In genomic region chr15:66483131-66483566, GRCh38 we compare ENCODE assay signal across 11 cellular contexts. TPM values are rescaled to one million over a fixed set of nuclear protein-coding genes. Genes with fewer than 3 reads are reported as not detected.
A peak's percentile ranks its signal among the peaks of the same experiment; 100 is the strongest.
DNase-seq lines count a peak whose midpoint lies in the region; ATAC-seq and TF ChIP-seq lines count a peak whose summit lies in the region.
"Had no signal": no experiment of that assay in that cellular context is flagged by ENCODE, and none has a peak within 500 bp of the region (broad histone marks: within the 10 kb centered on the region; RNA-seq: fewer than 3 reads in every experiment).

No MANE protein-coding gene starts in this region.

- in situ Hi-C loops in HAP-1 (cut with MboI; ENCODE audit: low sequenced_read_pairs): no loop called here

- H3K4me3 ChIP-seq in right atrium auricular region (no peak overlapping the region), aorta (ENCODE audit: low read length in 2 of 2) (no peak overlapping the region), HAP-1 (no peak overlapping the region)

- intact Hi-C loops in Right ventricle myocardium superior (cut with DNase I) (no loop called here), aorta (cut with DNase I) (no loop called here)

- H3K4me1 ChIP-seq in right atrium auricular region (peaks cover 0 to 8% of the 10 kb centered on the region in 2 donors), aorta (ENCODE audit: control insufficient read depth in 1 of 2, insufficient read depth in 2 of 2, low read length in 2 of 2) (no peaks in the 10 kb centered on the region), HAP-1 (no peaks in the 10 kb centered on the region)

- no peak for DNase-seq in Right ventricle myocardium superior
- DNase-seq in right atrium auricular region (ENCODE audit: low spot score): no peak
- DNase-seq in NCI-H446 treated with DMSO at 0.1 percent for 48 hours (lab: John Stamatoyannopoulos, UW): peak; percentile 57
- DNase-seq in aorta: no peak
- DNase-seq in HAP-1 (ENCODE audit: low spot score in 2 of 2): no peak
- DNase-seq in dermis blood vessel endothelial cell: no peak
- DNase-seq: KG1; left colon; stimulated activated naive CD8-positive, alpha-beta T cell treated with anti-CD3 and anti-CD28 coated beads, Interleukin-15, amount 100 ng/mL, for 72 hours had no signal

- H3K27me3 ChIP-seq in right atrium auricular region (no peaks in the 10 kb centered on the region), aorta (ENCODE audit: control insufficient read depth in 1 of 2, insufficient read depth in 2 of 2, low read length in 1 of 2) (no peaks in the 10 kb centered on the region), HAP-1 (ENCODE audit: low read depth) (no peaks in the 10 kb centered on the region)

- whole genome bisulfite sequencing in aorta, 2 donors: 81 to 83% methylated on average over 3 of the region's 3 CpGs

- ATAC-seq in Right ventricle myocardium superior (ENCODE audit: poor library complexity) (peak; percentile 69), esophagus mucosa (peak; percentile 68), aorta (ENCODE audit: low FRiP score) (peak; percentile 36), HG03354 (IDR thresholded peaks at IDR 0.05; ENCODE audit: poor library complexity, severe bottlenecking, unreplicated experiment) (no peak)
- ATAC-seq: left colon; stimulated activated naive CD8-positive, alpha-beta T cell treated with anti-CD3 and anti-CD28 coated beads, Interleukin-15, amount 100 ng/mL, for 72 hours had no signal

- TF ChIP-seq CTCF in right atrium auricular region (IDR thresholded peaks at IDR 0.05): no peak

- no peak overlapping the region for H3K27ac ChIP-seq in right atrium auricular region
- H3K27ac ChIP-seq in aorta (ENCODE audit: low read depth in 1 of 2, low read length in 2 of 2): no peak overlapping the region

- H3K9me3 ChIP-seq in right atrium auricular region: no peaks in the 10 kb centered on the region
- H3K9me3 ChIP-seq in aorta (ENCODE audit: control insufficient read depth, low read length): no peaks in the 10 kb centered on the region
- H3K9me3 ChIP-seq in HAP-1: no peaks in the 10 kb centered on the region

- H3K36me3 ChIP-seq in right atrium auricular region (peaks cover 25% of the 10 kb centered on the region), aorta (ENCODE audit: control insufficient read depth in 1 of 2, insufficient read depth in 2 of 2, low read length in 1 of 2) (peaks cover 0 to 8% of the 10 kb centered on the region in 2 donors), HAP-1 (replicated peaks) (peaks cover 38% of the 10 kb centered on the region)

RNA-seq across cellular contexts. Expression of gene SNAPC5, which starts 14.4 kb away (rescaled TPM):
- total RNA-seq in Right ventricle myocardium superior (39.6 TPM), right atrium auricular region (10 to 100 TPM; 27.6 to 35.3 TPM), esophagus mucosa (11.4 TPM), aorta (10 to 100 TPM; 18.9 to 19.3 TPM), dermis blood vessel endothelial cell (21.4 and 22.2 TPM in 2 replicates)
- polyA plus RNA-seq in aorta: 10 to 100 TPM; 25.0 to 60.1 TPM

RNA-seq across cellular contexts. Expression of gene RPL4, which starts 21.5 kb away (rescaled TPM):
- 1,324 TPM for total RNA-seq in Right ventricle myocardium superior
- total RNA-seq in right atrium auricular region: 1,000 to 10,000 TPM; 2,054 to 2,622 TPM
- 2,164 TPM for total RNA-seq in esophagus mucosa
- 1,000 to 10,000 TPM; 1,651 to 1,680 TPM for total RNA-seq in aorta
- polyA plus RNA-seq in aorta: 1,000 to 10,000 TPM; 3,086 to 4,650 TPM
- total RNA-seq in dermis blood vessel endothelial cell: 1,741 and 3,818 TPM in 2 replicates

RNA-seq across cellular contexts. Expression of gene ZWILCH, which starts 22.0 kb away (rescaled TPM):
- total RNA-seq in Right ventricle myocardium superior (2.5 TPM), right atrium auricular region (under 1 TPM; 0.89 to 0.98 TPM), esophagus mucosa (8.9 TPM), aorta (1 to 10 TPM; 5.8 to 6.6 TPM), dermis blood vessel endothelial cell (14.3 and 25.1 TPM in 2 replicates)
- polyA plus RNA-seq in aorta: 1 to 10 TPM; 2.3 to 3.9 TPM
